ENCODE assay signal across 8 cellular contexts in the genomic region with DNA sequence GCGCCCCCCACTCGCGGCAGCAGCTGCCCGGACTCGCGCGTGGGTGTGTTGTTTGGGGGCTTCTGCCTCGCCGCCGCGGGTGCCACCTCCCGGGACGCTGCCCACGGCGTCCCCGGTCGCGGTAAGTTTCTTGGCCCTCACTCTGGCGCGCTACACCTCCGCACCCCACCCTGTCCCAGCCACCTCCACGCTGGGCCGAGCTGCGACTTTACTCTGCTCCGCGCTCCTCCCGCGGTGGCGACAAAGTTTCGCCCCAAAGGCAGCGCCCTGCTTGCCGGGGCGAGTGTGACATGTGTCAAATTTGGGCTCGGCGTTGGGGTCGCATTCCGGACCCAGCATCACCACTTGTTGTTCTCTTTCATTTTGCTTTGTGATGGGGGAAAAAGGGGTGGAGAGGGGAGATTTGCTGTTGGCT.
A peak's percentile ranks its signal among the peaks of the same experiment; 100 is the strongest.
DNase-seq lines count a peak whose midpoint lies in the region; ATAC-seq and TF ChIP-seq lines count a peak whose summit lies in the region.

No MANE protein-coding gene starts in this region.

- H3K79me2 ChIP-seq in parathyroid adenoma = no peaks in the 10 kb centered on the region

- no peaks in the 10 kb centered on the region for H3K36me3 ChIP-seq in gastroesophageal sphincter
- H3K36me3 ChIP-seq in parathyroid adenoma (ENCODE audit: control insufficient read depth, insufficient read depth, low read length) = no peaks in the 10 kb centered on the region

- peaks cover 0 to 50% (median 0%) of the 10 kb centered on the region in 3 donors for H3K4me1 ChIP-seq in gastroesophageal sphincter
- H3K4me1 ChIP-seq in parathyroid adenoma = no peaks in the 10 kb centered on the region

- H3K4me3 ChIP-seq in gastroesophageal sphincter (peak overlapping the region; percentile 78 to 89), parathyroid adenoma (ENCODE audit: low read depth, low read length) (peak overlapping the region; percentile 48)

- H3K9ac ChIP-seq in parathyroid adenoma = no peak overlapping the region

- peaks cover 3% of the 10 kb centered on the region for H3K9me3 ChIP-seq in T-helper 17 cell (ENCODE audit: control insufficient read depth, low read length, poor library complexity, severe bottlenecking)
- H3K9me3 ChIP-seq in gastroesophageal sphincter = no peaks in the 10 kb centered on the region
- no peaks in the 10 kb centered on the region for H3K9me3 ChIP-seq in parathyroid adenoma (ENCODE audit: control insufficient read depth, low read length)

- peak overlapping the region; percentile 8 for H2AFZ ChIP-seq in parathyroid adenoma

- peaks cover 36% of the 10 kb centered on the region for H3K4me1 Mint-ChIP-seq in activated naive CD4-positive, alpha-beta T cell treated with anti-CD3 and anti-CD28 coated beads, Interleukin-2, amount 50 U/mL, for 24 hours
- H3K4me1 Mint-ChIP-seq in T-helper 17 cell = peaks cover 34% of the 10 kb centered on the region

- ATAC-seq in T-helper 17 cell (peak; percentile 24), gastroesophageal sphincter (peak; percentile 10), HG03565 (IDR thresholded peaks at IDR 0.05; ENCODE audit: unreplicated experiment) (no peak)

- WGBS in gastroesophageal sphincter (ENCODE audit: low coverage in 1 of 2), 2 donors = 0% methylated on average over 2 to 4 of the region's 37 CpGs

- H3K27ac ChIP-seq in gastroesophageal sphincter (peak overlapping the region; percentile 94 to 99 (median 96)), parathyroid adenoma (no peak overlapping the region)

- TF ChIP-seq POLR2A in gastroesophageal sphincter (IDR thresholded peaks at IDR 0.05) = no peak

- H3K27ac Mint-ChIP-seq in activated naive CD4-positive, alpha-beta T cell treated with anti-CD3 and anti-CD28 coated beads, Interleukin-2, amount 50 U/mL, for 24 hours = no peak overlapping the region
- no peak overlapping the region for H3K27ac Mint-ChIP-seq in T-helper 17 cell

- H3K4me2 ChIP-seq in parathyroid adenoma (ENCODE audit: low read length) = peak overlapping the region; percentile 85

- H3K27me3 Mint-ChIP-seq in activated naive CD4-positive, alpha-beta T cell treated with anti-CD3 and anti-CD28 coated beads, Interleukin-2, amount 50 U/mL, for 24 hours = peaks cover 48% of the 10 kb centered on the region
- H3K27me3 Mint-ChIP-seq in T-helper 17 cell = peaks cover 74% of the 10 kb centered on the region

- H3K4me3 Mint-ChIP-seq in activated naive CD4-positive, alpha-beta T cell treated with anti-CD3 and anti-CD28 coated beads, Interleukin-2, amount 50 U/mL, for 24 hours = peak overlapping the region; percentile 73
- H3K4me3 Mint-ChIP-seq in T-helper 17 cell = peak overlapping the region; percentile 94

- no peak for DNase-seq in activated naive CD4-positive, alpha-beta T cell treated with anti-CD3 and anti-CD28 coated beads, Interleukin-2, amount 50 U/mL, for 16 hours
- no peak for DNase-seq in T-helper 17 cell
- DNase-seq in dedifferentiated amniotic fluid mesenchymal stem cell (ENCODE audit: extremely low spot score) = no peak
- no peak for DNase-seq in DMS79 (lab: John Stamatoyannopoulos, UW)

- peaks cover 22% of the 10 kb centered on the region for H3K27me3 ChIP-seq in gastroesophageal sphincter
- peaks cover 22% of the 10 kb centered on the region for H3K27me3 ChIP-seq in parathyroid adenoma (ENCODE audit: control insufficient read depth, insufficient read depth, low read length)

- TF ChIP-seq CTCF in gastroesophageal sphincter (IDR thresholded peaks at IDR 0.05) (no peak), parathyroid adenoma (IDR thresholded peaks at IDR 0.05) (no peak)

- TF ChIP-seq EP300 in gastroesophageal sphincter (IDR thresholded peaks at IDR 0.05) = no peak

- no peaks in the 10 kb centered on the region for H3K9me3 Mint-ChIP-seq in activated naive CD4-positive, alpha-beta T cell treated with anti-CD3 and anti-CD28 coated beads, Interleukin-2, amount 50 U/mL, for 24 hours

- no peaks in the 10 kb centered on the region for H3K36me3 Mint-ChIP-seq in activated naive CD4-positive, alpha-beta T cell treated with anti-CD3 and anti-CD28 coated beads, Interleukin-2, amount 50 U/mL, for 24 hours
- no peaks in the 10 kb centered on the region for H3K36me3 Mint-ChIP-seq in T-helper 17 cell (ENCODE audit: low read depth)
